22 cellular contexts compared by ENCODE assay signal in genomic region chr17:34730816-34731215, GRCh38.
"Had no signal": no experiment of that assay in that cellular context is flagged by ENCODE, and none has a peak within 500 bp of the region (broad histone marks: within the 10 kb centered on the region; RNA-seq: fewer than 3 reads in every experiment).

No MANE protein-coding gene starts in this region.

- ATAC-seq: HepG2 had no signal

- H3K4me1 ChIP-seq: SJSA1 had no signal

- H3K9me3 ChIP-seq: SJSA1 had no signal

- DNase-seq: IMR-90, Karpas-422, KG1, MM.1S, NCI-H1092 treated with DMSO at 0.1 percent for 48 hours, NCI-H1436, NCI-H187, NCI-H2029, NCI-H2081 treated with DMSO at 0.1 percent for 48 hours, NCI-H2171, NCI-H226, NCI-H446, NCI-H510A, NCI-H524 treated with DMSO at 0.1 percent for 48 hours, NCI-H69, NCI-H774, Right ventricle myocardium superior, RPMI8226, SIG-M5 had no signal

- H3K4me3 ChIP-seq: SJSA1, SK-N-MC had no signal

- H3K27ac ChIP-seq: SJSA1, SK-N-MC had no signal

- H3K36me3 ChIP-seq: SJSA1 had no signal
